Comparison of ENCODE assay signal across 9 cellular contexts in the genomic region with DNA sequence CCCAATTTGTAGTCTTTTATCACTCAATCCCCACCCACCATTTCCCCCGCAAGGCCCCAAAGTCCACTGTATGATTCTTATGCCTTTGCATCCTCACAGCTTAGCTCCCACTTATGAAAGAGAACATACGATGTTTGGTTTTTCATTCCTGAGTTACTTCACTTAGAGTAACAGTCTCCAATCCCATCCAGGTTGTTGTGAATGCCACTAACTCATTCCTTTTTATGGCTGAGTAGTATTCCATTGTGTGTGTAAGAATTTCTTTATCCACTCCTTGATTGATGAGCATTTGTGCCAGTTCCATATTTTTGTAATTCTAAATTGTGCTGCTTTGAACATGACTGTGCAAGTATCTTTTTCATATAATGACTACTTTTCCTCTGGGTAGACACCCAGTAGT.
"Had no signal": no experiment of that assay in that cellular context is flagged by ENCODE, and none has a peak within 500 bp of the region (broad histone marks: within the 10 kb centered on the region; RNA-seq: fewer than 3 reads in every experiment).

No MANE protein-coding gene starts in this region.

- H3K36me3 ChIP-seq: HAP-1 had no signal

- H3K9me3 Mint-ChIP-seq: IgD-negative memory B cell had no signal

- H2AFZ ChIP-seq: GM23248 had no signal

- H3K9ac ChIP-seq: GM23248 had no signal

- H3K27me3 Mint-ChIP-seq: IgD-negative memory B cell had no signal

- H3K4me3 Mint-ChIP-seq: IgD-negative memory B cell had no signal

- ATAC-seq: HCT116, HepG2 had no signal

- H3K9me3 ChIP-seq: HAP-1 had no signal

- H3K4me3 ChIP-seq: GM23248, HAP-1 had no signal

- DNase-seq: GM23248, GOT3, H7, KG1 had no signal

- H3K4me1 ChIP-seq: HAP-1 had no signal

- H3K27ac ChIP-seq: GM23248, HL-60 had no signal
